ENCODE assay signal across 1 cellular context in genomic region chr15:41661529-41662225, GRCh38.
TF ChIP-seq lines count a peak whose summit lies in the region.

No MANE protein-coding gene starts in this region.

TF ChIP-seq in K562, 482 proteins besides CTCF, POLR2A, EP300 and RAD21 (continued from another document and continues in another):
- TF ChIP-seq MGA (IDR thresholded peaks at IDR 0.05) (peak; percentile 96), BRF2 (IDR thresholded peaks at IDR 0.05; ENCODE audit: borderline replicate concordance, insufficient read depth, insufficient read length) (no peak), RNF2 (IDR thresholded peaks at IDR 0.05) (no peak; the same call in 1 of the 2 replicates), MXD1 (CRISPR knock-in tag; IDR thresholded peaks at IDR 0.05; ENCODE audit: borderline replicate concordance, poor library complexity, severe bottlenecking) (peak; percentile 68), ZZZ3 (IDR thresholded peaks at IDR 0.05) (no peak), ZNF133 (CRISPR knock-in tag; IDR thresholded peaks at IDR 0.05) (no peak), NR2F6 (CRISPR knock-in tag; IDR thresholded peaks at IDR 0.05) (no peak), MED1 (CRISPR knock-in tag; IDR thresholded peaks at IDR 0.05; ENCODE audit: borderline replicate concordance) (no peak), CBFB (CRISPR knock-in tag; IDR thresholded peaks at IDR 0.05) (no peak), BHLHE40 (IDR thresholded peaks at IDR 0.05; ENCODE audit: low read length) (peak; percentile 95), HOXB6 (CRISPR knock-in tag; IDR thresholded peaks at IDR 0.05; ENCODE audit: borderline replicate concordance) (no peak), KLF10 (CRISPR knock-in tag; IDR thresholded peaks at IDR 0.05) (no peak), EP400 (IDR thresholded peaks at IDR 0.05) (peak; percentile 87), ZNF175 (CRISPR knock-in tag; IDR thresholded peaks at IDR 0.05; ENCODE audit: low read depth) (peak; percentile 57), L3MBTL2 (IDR thresholded peaks at IDR 0.05) (peak; percentile 92), ZHX1 (conservative IDR thresholded peaks at IDR 0.05; ENCODE audit: low read length) (no peak), RBM39 (optimal IDR thresholded peaks at IDR 0.05; ENCODE audit: low read depth, low read length) (no peak), ATF6 (CRISPR knock-in tag; IDR thresholded peaks at IDR 0.05) (peak; percentile 76; the same call in 1 of the 2 replicates), ZBTB26 (CRISPR knock-in tag; IDR thresholded peaks at IDR 0.05) (no peak), ZBTB11 (CRISPR knock-in tag; IDR thresholded peaks at IDR 0.05) (peak in 1 of 3 experiments; percentile 46; a peak in 1 of 6 replicates), MITF (IDR thresholded peaks at IDR 0.05) (peak; percentile 70), FOXK1 (CRISPR knock-in tag; IDR thresholded peaks at IDR 0.05; ENCODE audit: borderline replicate concordance) (0 out of 2 replicates have a peak, but pooled peaks have one; percentile 85), ATF7 (IDR thresholded peaks at IDR 0.05) (peak; percentile 48; the same call in 1 of the 2 replicates), E2F6 (IDR thresholded peaks at IDR 0.05; ENCODE audit: borderline replicate concordance in 1 of 2, extremely low read depth in 1 of 2, insufficient read depth in 1 of 2, insufficient read length in 1 of 2, low read depth in 1 of 2, low read length in 1 of 2, poor library complexity in 1 of 2, severe bottlenecking in 1 of 2) (peak; percentile 84 to 86), RBM14 (IDR thresholded peaks at IDR 0.05; ENCODE audit: borderline replicate concordance, insufficient read depth, low read depth, low read length) (no peak), PYGO2 (tag; IDR thresholded peaks at IDR 0.05) (no peak), SIN3B (IDR thresholded peaks at IDR 0.05; ENCODE audit: low read depth) (peak; percentile 21; the same call in 1 of the 2 replicates)
